ENCODE assay signal across 36 cellular contexts in genomic region chr3:6467186-6467585, GRCh38.
"Had no signal": no experiment of that assay in that cellular context is flagged by ENCODE, and none has a peak within 500 bp of the region (broad histone marks: within the 10 kb centered on the region; RNA-seq: fewer than 3 reads in every experiment).

No MANE protein-coding gene starts in this region.

- H3K4me3 ChIP-seq: MG63 had no signal

- H3K27me3 ChIP-seq: MG63 had no signal

- H3K36me3 ChIP-seq: MG63 had no signal

- DNase-seq: Karpas-422, MG63, MM.1S, MV-4-11, NCI-H1048, NCI-H1092, NCI-H1092 treated with DMSO at 0.1 percent for 48 hours, NCI-H1105, NCI-H1105 treated with DMSO at 0.1 percent for 48 hours, NCI-H1417, NCI-H1417 treated with DMSO at 0.1 percent for 48 hours, NCI-H1436, NCI-H1436 treated with DMSO at 0.1 percent for 48 hours, NCI-H146, NCI-H1694, NCI-H1694 treated with DMSO at 0.1 percent for 48 hours, NCI-H187, NCI-H187 treated with DMSO at 0.1 percent for 48 hours, NCI-H1930, NCI-H2029, NCI-H2029 treated with DMSO at 0.1 percent for 48 hours, NCI-H2081, NCI-H2081 treated with DMSO at 0.1 percent for 48 hours, NCI-H2107, NCI-H2171, NCI-H2171 treated with DMSO at 0.1 percent for 48 hours, NCI-H2227 treated with DMSO at 0.1 percent for 48 hours, NCI-H226, NCI-H345, NCI-H446, NCI-H446 treated with DMSO at 0.1 percent for 48 hours, NCI-H510A, NCI-H510A treated with DMSO at 0.1 percent for 48 hours, NCI-H524, NCI-H524 treated with DMSO at 0.1 percent for 48 hours, NCI-H526 had no signal

- H3K9me3 ChIP-seq: MG63 had no signal
